ENCODE assay signal across 10 cellular contexts in genomic region chr1:54543729-54544496, GRCh38. TPM values are rescaled to one million over a fixed set of nuclear protein-coding genes. Genes with fewer than 3 reads are reported as not detected.
DNase-seq lines count a peak whose midpoint lies in the region; ATAC-seq and TF ChIP-seq lines count a peak whose summit lies in the region.
"Had no signal": no experiment of that assay in that cellular context is flagged by ENCODE, and none has a peak within 500 bp of the region (broad histone marks: within the 10 kb centered on the region; RNA-seq: fewer than 3 reads in every experiment).

No MANE protein-coding gene starts in this region.

- no peak overlapping the region for H3K4me3 Mint-ChIP-seq in stimulated activated naive CD8-positive, alpha-beta T cell treated with anti-CD3 and anti-CD28 coated beads, Interleukin-15, Interleukin-2, amounts not matched to agents 100 ng/mL and 50 ng/mL, for 24 hours
- H3K4me3 Mint-ChIP-seq in stimulated activated naive CD8-positive, alpha-beta T cell treated with anti-CD3 and anti-CD28 coated beads, Interleukin-15, amount 100 ng/mL, for 72 hours, result no peak overlapping the region

- H3K36me3 Mint-ChIP-seq in stimulated activated naive CD8-positive, alpha-beta T cell treated with anti-CD3 and anti-CD28 coated beads, Interleukin-15, Interleukin-2, amounts not matched to agents 100 ng/mL and 50 ng/mL, for 24 hours (ENCODE audit: low read depth), result no peaks in the 10 kb centered on the region

- no peaks in the 10 kb centered on the region for H3K36me3 ChIP-seq in SJSA1
- no peaks in the 10 kb centered on the region for H3K36me3 ChIP-seq in vagina
- no peaks in the 10 kb centered on the region for H3K36me3 ChIP-seq in upper lobe of right lung

- no peak for TF ChIP-seq POLR2A in vagina (IDR thresholded peaks at IDR 0.05)

- no peak for DNase-seq in stimulated activated naive CD8-positive, alpha-beta T cell treated with anti-CD3 and anti-CD28 coated beads, Interleukin-15, amount 100 ng/mL, for 72 hours
- DNase-seq in SJSA1 (ENCODE audit: low read depth in 1 of 2, low spot score in 2 of 2), result peak; percentile 15 to 42
- peak; percentile 36 for DNase-seq in fibroblast of villous mesenchyme (ENCODE audit: low read depth)
- DNase-seq in vagina (ENCODE audit: extremely low spot score in 2 of 2), result no peak
- no peak for DNase-seq in upper lobe of right lung
- no peak for DNase-seq in stimulated activated naive CD4-positive, alpha-beta T cell (lab: John Stamatoyannopoulos, UW)
- DNase-seq in activated CD4-positive, alpha-beta T cell treated with anti-CD3 and anti-CD28 coated beads, Interleukin-2, amount 50 U/mL, for 1 hour, result no peak
- DNase-seq: activated T-cell treated with anti-CD3 and anti-CD28 coated beads, Interleukin-2, amount 50 U/mL, for 24 hours had no signal

- intact Hi-C loops in vagina (cut with DNase I), result no loop called here
- intact Hi-C loops in upper lobe of right lung (cut with DNase I), result no loop called here

- H3K9me3 ChIP-seq in SJSA1 (replicated peaks) (no peaks in the 10 kb centered on the region), vagina (no peaks in the 10 kb centered on the region), upper lobe of right lung (no peaks in the 10 kb centered on the region)

- H3K4me1 ChIP-seq in SJSA1 (replicated peaks), result peaks cover 31% of the 10 kb centered on the region
- H3K4me1 ChIP-seq in vagina, result peaks cover 37% of the 10 kb centered on the region
- H3K4me1 ChIP-seq in upper lobe of right lung, result peaks cover 27% of the 10 kb centered on the region

- H3K27ac ChIP-seq in SJSA1 (no peak overlapping the region), vagina (peak overlapping the region; percentile 86), upper lobe of right lung (no peak overlapping the region)

- ATAC-seq in stimulated activated naive CD8-positive, alpha-beta T cell treated with anti-CD3 and anti-CD28 coated beads, Interleukin-15, amount 100 ng/mL, for 72 hours, result no peak
- ATAC-seq in upper lobe of right lung, result no peak

- H3K27me3 ChIP-seq in SJSA1 (replicated peaks) (no peaks in the 10 kb centered on the region), vagina (no peaks in the 10 kb centered on the region), upper lobe of right lung (no peaks in the 10 kb centered on the region)

- H3K9me3 Mint-ChIP-seq in stimulated activated naive CD8-positive, alpha-beta T cell treated with anti-CD3 and anti-CD28 coated beads, Interleukin-15, Interleukin-2, amounts not matched to agents 100 ng/mL and 50 ng/mL, for 24 hours, result no peaks in the 10 kb centered on the region
- H3K9me3 Mint-ChIP-seq in stimulated activated naive CD8-positive, alpha-beta T cell treated with anti-CD3 and anti-CD28 coated beads, Interleukin-15, amount 100 ng/mL, for 72 hours, result no peaks in the 10 kb centered on the region
- H3K9me3 Mint-ChIP-seq: activated T-cell treated with anti-CD3 and anti-CD28 coated beads, Interleukin-2, amount 50 U/mL, for 24 hours had no signal

- peaks cover 4% of the 10 kb centered on the region for H3K27me3 Mint-ChIP-seq in stimulated activated naive CD8-positive, alpha-beta T cell treated with anti-CD3 and anti-CD28 coated beads, Interleukin-15, Interleukin-2, amounts not matched to agents 100 ng/mL and 50 ng/mL, for 24 hours
- no peaks in the 10 kb centered on the region for H3K27me3 Mint-ChIP-seq in stimulated activated naive CD8-positive, alpha-beta T cell treated with anti-CD3 and anti-CD28 coated beads, Interleukin-15, amount 100 ng/mL, for 72 hours
- H3K27me3 Mint-ChIP-seq: activated T-cell treated with anti-CD3 and anti-CD28 coated beads, Interleukin-2, amount 50 U/mL, for 24 hours had no signal

- TF ChIP-seq CTCF in fibroblast of villous mesenchyme (IDR thresholded peaks at IDR 0.05; ENCODE audit: insufficient read depth, low read depth, low read length) (no peak), vagina (IDR thresholded peaks at IDR 0.05) (no peak), upper lobe of right lung (IDR thresholded peaks at IDR 0.05) (no peak)

- H3K4me3 ChIP-seq in SJSA1, result no peak overlapping the region
- H3K4me3 ChIP-seq in fibroblast of villous mesenchyme (ENCODE audit: low read depth, low read length), result no peak overlapping the region
- no peak overlapping the region for H3K4me3 ChIP-seq in vagina
- no peak overlapping the region for H3K4me3 ChIP-seq in upper lobe of right lung

- H3K27ac Mint-ChIP-seq in stimulated activated naive CD8-positive, alpha-beta T cell treated with anti-CD3 and anti-CD28 coated beads, Interleukin-15, Interleukin-2, amounts not matched to agents 100 ng/mL and 50 ng/mL, for 24 hours, result peak overlapping the region; percentile 14
- H3K27ac Mint-ChIP-seq in stimulated activated naive CD8-positive, alpha-beta T cell treated with anti-CD3 and anti-CD28 coated beads, Interleukin-15, amount 100 ng/mL, for 72 hours, result no peak overlapping the region
- H3K27ac Mint-ChIP-seq: activated T-cell treated with anti-CD3 and anti-CD28 coated beads, Interleukin-2, amount 50 U/mL, for 24 hours had no signal

- peaks cover 20% of the 10 kb centered on the region for H3K4me1 Mint-ChIP-seq in stimulated activated naive CD8-positive, alpha-beta T cell treated with anti-CD3 and anti-CD28 coated beads, Interleukin-15, Interleukin-2, amounts not matched to agents 100 ng/mL and 50 ng/mL, for 24 hours (ENCODE audit: low read depth)
- H3K4me1 Mint-ChIP-seq in stimulated activated naive CD8-positive, alpha-beta T cell treated with anti-CD3 and anti-CD28 coated beads, Interleukin-15, amount 100 ng/mL, for 72 hours, result peaks cover 25% of the 10 kb centered on the region

RNA-seq across cellular contexts. Expression of gene ACOT11, which starts 4.1 kb away (rescaled TPM):
- total RNA-seq in SJSA1 (2014; rRNA removed; shearing (Covaris generic)), result 0.85 and 1.3 TPM in 2 replicates
- total RNA-seq in fibroblast of villous mesenchyme (1.3 and 2.2 TPM in 2 replicates), vagina (26.0 TPM), upper lobe of right lung (5.0 TPM)
- total RNA-seq: OCI-LY7 had no signal

Comparison
In these comparisons a context has a peak if more than half of its experiments do, and no peak if none do; other contexts are left out.
1. DNase-seq: peak in SJSA1 (2 of 2) and fibroblast of villous mesenchyme (single experiment); none in stimulated activated naive CD8-positive, alpha-beta T cell treated with anti-CD3 and anti-CD28 coated beads, Interleukin-15, amount 100 ng/mL, for 72 hours (0 of 2), vagina (0 of 2), upper lobe of right lung (single experiment), stimulated activated naive CD4-positive, alpha-beta T cell (0 of 6) and activated CD4-positive, alpha-beta T cell treated with anti-CD3 and anti-CD28 coated beads, Interleukin-2, amount 50 U/mL, for 1 hour (single experiment).